27 cellular contexts compared by ENCODE assay signal in the genomic region with DNA sequence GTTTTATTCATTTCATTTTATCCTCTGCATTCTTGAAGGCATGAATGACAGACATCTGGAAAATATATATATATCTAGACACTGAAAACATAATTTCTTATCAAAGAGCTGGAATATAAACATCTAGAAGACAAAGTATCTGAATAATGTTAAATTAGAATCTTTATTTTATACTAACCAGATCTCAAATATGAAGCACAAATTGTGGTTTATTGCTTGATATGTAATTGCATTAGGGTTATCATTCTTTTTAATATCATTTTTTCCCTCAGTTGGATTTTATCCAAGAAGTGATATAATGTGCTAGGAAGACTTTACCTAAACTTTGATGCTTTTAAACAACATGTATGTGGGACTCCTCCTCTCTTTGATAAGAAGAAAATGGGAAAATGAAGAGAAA.
"Had no signal": no experiment of that assay in that cellular context is flagged by ENCODE, and none has a peak within 500 bp of the region (broad histone marks: within the 10 kb centered on the region; RNA-seq: fewer than 3 reads in every experiment).

No MANE protein-coding gene starts in this region.

- ATAC-seq: stimulated activated effector memory CD8-positive, alpha-beta T cell treated with anti-CD3 and anti-CD28 coated beads, Interleukin-12 subunit alpha, Interleukin-12 subunit beta, amount 100 ng/mL, for 72 hours; stimulated activated memory B cell treated with anti-CD40 and anti-IgM and Interleukin-4, amounts not matched to agents 10 μg/mL and 1 μg/mL and 100 μg/mL, for 72 hours; stimulated activated naive B cell treated with anti-CD40 and anti-IgM and Interleukin-4, amounts not matched to agents 10 μg/mL and 1 μg/mL and 100 μg/mL, for 72 hours; stimulated activated naive CD8-positive, alpha-beta T cell treated with anti-CD3 and anti-CD28 coated beads, Interleukin-15, amount 100 ng/mL, for 72 hours; stimulated activated naive CD8-positive, alpha-beta T cell treated with anti-CD3 and anti-CD28 coated beads, Interleukin-15, Interleukin-2, amounts not matched to agents 100 U/mL and 50 U/mL, for 24 hours; upper lobe of right lung had no signal

- H3K4me1 ChIP-seq: stomach, suprapubic skin, testis, tibial nerve, transverse colon, upper lobe of left lung, upper lobe of right lung, uterus had no signal

- DNase-seq: stimulated activated CD4-positive, alpha-beta T cell treated with anti-CD3 and anti-CD28 coated beads, Interleukin-2, amount 100 ng/mL, for 48 hours; stimulated activated CD4-positive, alpha-beta T cell treated with anti-CD3 and anti-CD28 coated beads, Interleukin-4, amount 100 ng/mL, for 1 hour; stimulated activated CD4-positive, alpha-beta T cell treated with anti-CD3 and anti-CD28 coated beads, Interleukin-4, amount 100 ng/mL, for 24 hours; stimulated activated CD4-positive, alpha-beta T cell treated with anti-CD3 and anti-CD28 coated beads, Interleukin-4, amount 100 ng/mL, for 4 hours; stimulated activated CD8-positive, alpha-beta memory T cell treated with anti-CD3 and anti-CD28 coated beads, Interleukin-4, amount 100 ng/mL, for 48 hours; stimulated activated naive B cell treated with anti-CD40 and anti-IgM and Interleukin-4, amounts not matched to agents 10 μg/mL and 1 μg/mL and 100 μg/mL, for 72 hours; stimulated activated naive CD4-positive, alpha-beta T cell; stimulated activated naive CD4-positive, alpha-beta T cell treated with Interleukin-2 at 50 U/mL for 16 hours; stimulated activated naive CD8-positive, alpha-beta T cell treated with anti-CD3 and anti-CD28 coated beads, Interleukin-15, amount 100 ng/mL, for 72 hours; stimulated activated naive CD8-positive, alpha-beta T cell treated with anti-CD3 and anti-CD28 coated beads, Interleukin-15, Interleukin-2, amounts not matched to agents 100 U/mL and 50 U/mL, for 24 hours; stomach; substantia nigra; testis; thyroid gland; tibial artery; transverse colon; trophoblast cell; upper lobe of left lung; upper lobe of right lung; uterus had no signal

- FAIRE-seq: urothelium cell line had no signal

- H3K9me3 ChIP-seq: suprapubic skin, testis, thoracic aorta, thyroid gland, tibial artery, transverse colon, upper lobe of left lung, upper lobe of right lung, uterus, vagina had no signal

- H3K27me3 ChIP-seq: stomach, suprapubic skin, testis, thyroid gland, tibial artery, tibial nerve, transverse colon, upper lobe of left lung, upper lobe of right lung, uterus, vagina had no signal

- H3K27ac ChIP-seq: stomach, suprapubic skin, testis, thoracic aorta, thyroid gland, tibial nerve, transverse colon, upper lobe of left lung, upper lobe of right lung, uterus, vagina had no signal

- H3K4me3 ChIP-seq: stomach, suprapubic skin, testis, thoracic aorta, thyroid gland, tibial artery, tibial nerve, transverse colon, upper lobe of left lung, upper lobe of right lung, uterus, vagina had no signal

- H3K36me3 ChIP-seq: stomach, suprapubic skin, thoracic aorta, thyroid gland, tibial artery, transverse colon, upper lobe of left lung, upper lobe of right lung, uterus, vagina had no signal
